In genomic region chr11:68780829-68781228, GRCh38 we compare ENCODE assay signal across 1 cellular context.
A peak's percentile ranks its signal among the peaks of the same experiment; 100 is the strongest.
TF ChIP-seq lines count a peak whose summit lies in the region.

No MANE protein-coding gene starts in this region.

TF ChIP-seq in K562, 482 proteins besides CTCF, POLR2A, EP300 and RAD21 (continued from another document and continues in another):
- peak; percentile 96 for TF ChIP-seq USF1 (CRISPR knock-in tag; IDR thresholded peaks at IDR 0.05)
- TF ChIP-seq ZBTB49 (CRISPR knock-in tag; IDR thresholded peaks at IDR 0.05; ENCODE audit: borderline replicate concordance), result no peak
- TF ChIP-seq CBFA2T2 (conservative IDR thresholded peaks at IDR 0.05), result peak; percentile 32; the same call in 1 of the 2 replicates
- no peak for TF ChIP-seq UBTF (IDR thresholded peaks at IDR 0.05; ENCODE audit: borderline replicate concordance in 1 of 2, low read depth in 2 of 2, low read length in 2 of 2)
- no peak for TF ChIP-seq MIER1 (IDR thresholded peaks at IDR 0.05; ENCODE audit: low read depth)
- no peak for TF ChIP-seq ZC3H4 (CRISPR knock-in tag; IDR thresholded peaks at IDR 0.05; ENCODE audit: borderline replicate concordance)
- no peak for TF ChIP-seq ZNF780A (CRISPR knock-in tag; IDR thresholded peaks at IDR 0.05)
- TF ChIP-seq MEIS2 (IDR thresholded peaks at IDR 0.05; ENCODE audit: partially characterized antibody), result no peak
- peak; percentile 27; the same call in 1 of the 2 replicates for TF ChIP-seq MTA3 (IDR thresholded peaks at IDR 0.05; ENCODE audit: borderline replicate concordance)
- TF ChIP-seq ZNF354B (CRISPR knock-in tag; IDR thresholded peaks at IDR 0.05), result no peak
- no peak for TF ChIP-seq SPI1 (IDR thresholded peaks at IDR 0.05; ENCODE audit: borderline replicate concordance, low read depth, low read length)
- TF ChIP-seq BCOR (IDR thresholded peaks at IDR 0.05), result no peak
- TF ChIP-seq ZNF592 (IDR thresholded peaks at IDR 0.05), result 0 out of 2 replicates have a peak, but pooled peaks have one; percentile 34
- TF ChIP-seq RBM39 (optimal IDR thresholded peaks at IDR 0.05; ENCODE audit: low read depth, low read length), result no peak
- no peak for TF ChIP-seq JUN (IDR thresholded peaks at IDR 0.05; ENCODE audit: borderline replicate concordance, low read depth, low read length)
- TF ChIP-seq JUN (CRISPR knock-in tag; IDR thresholded peaks at IDR 0.05; ENCODE audit: borderline replicate concordance), result no peak
- TF ChIP-seq ZNF24 (IDR thresholded peaks at IDR 0.05), result peak; percentile 63; the same call in 1 of the 2 replicates
- no peak for TF ChIP-seq HES1 (IDR thresholded peaks at IDR 0.05; ENCODE audit: low read depth)
- TF ChIP-seq USF2 (CRISPR knock-in tag; IDR thresholded peaks at IDR 0.05), result peak; percentile 95
- TF ChIP-seq NR4A1 (CRISPR knock-in tag; IDR thresholded peaks at IDR 0.05), result no peak
- TF ChIP-seq NR4A1 (tag; IDR thresholded peaks at IDR 0.05), result 0 out of 2 replicates have a peak, but pooled peaks have one; percentile 34
- TF ChIP-seq VEZF1 (CRISPR knock-in tag; IDR thresholded peaks at IDR 0.05), result 0 out of 2 replicates have a peak, but pooled peaks have one; percentile 24
- TF ChIP-seq MGA (IDR thresholded peaks at IDR 0.05), result peak; percentile 26; the same call in 1 of the 2 replicates
- TF ChIP-seq TBP (optimal IDR thresholded peaks at IDR 0.05; ENCODE audit: low read depth, low read length), result peak; percentile 22
- no peak for TF ChIP-seq ETV5 (CRISPR knock-in tag; IDR thresholded peaks at IDR 0.05; ENCODE audit: low read depth)
- no peak for TF ChIP-seq JUNB (CRISPR knock-in tag; conservative IDR thresholded peaks at IDR 0.05)
- no peak for TF ChIP-seq HMBOX1 (IDR thresholded peaks at IDR 0.05)
- peak; percentile 25 for TF ChIP-seq NFYB (IDR thresholded peaks at IDR 0.05; ENCODE audit: extremely low read depth, insufficient read length)
